In the genomic region with DNA sequence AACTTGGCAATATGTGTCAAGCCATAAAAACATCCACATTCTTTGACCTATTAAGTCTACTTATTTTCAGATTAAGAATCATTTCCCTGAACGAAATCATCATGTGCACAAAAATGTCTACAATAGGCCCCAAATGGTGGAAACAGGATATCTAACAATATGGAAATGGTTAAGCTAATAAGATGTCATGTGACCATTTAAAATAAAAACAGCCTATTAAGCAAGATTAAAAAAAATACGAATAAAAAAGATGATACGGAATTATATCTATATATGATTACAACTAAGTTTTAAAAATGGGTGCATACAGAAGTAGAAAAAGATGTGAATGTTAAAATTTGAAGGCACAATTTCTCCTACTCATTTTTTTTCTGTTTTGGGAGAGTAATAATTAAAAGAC, we compare ENCODE assay signal across 19 cellular contexts.
A peak's percentile ranks its signal among the peaks of the same experiment; 100 is the strongest.
DNase-seq lines count a peak whose midpoint lies in the region; ATAC-seq and TF ChIP-seq lines count a peak whose summit lies in the region.
"Had no signal": no experiment of that assay in that cellular context is flagged by ENCODE, and none has a peak within 500 bp of the region (broad histone marks: within the 10 kb centered on the region; RNA-seq: fewer than 3 reads in every experiment).

No MANE protein-coding gene starts in this region.

- no peaks in the 10 kb centered on the region for H4K20me1 ChIP-seq in smooth muscle cell (ENCODE audit: low read depth)
- H4K20me1 ChIP-seq: BLaER1 treated with 17β-estradiol and CSF1 and Interleukin-3, amounts not matched to agents 10 nM and 100 nM had no signal

- no peaks in the 10 kb centered on the region for H3K9me3 Mint-ChIP-seq in activated CD8-positive, alpha-beta T cell treated with anti-CD3 and anti-CD28 coated beads for 36 hours
- H3K9me3 Mint-ChIP-seq in activated CD8-positive, alpha-beta T cell treated with anti-CD3 and anti-CD28 coated beads, Interleukin-2, amount 10 ng/mL, durations not matched to agents 7 days and 5 days (ENCODE audit: insufficient read depth): no peaks in the 10 kb centered on the region
- H3K9me3 Mint-ChIP-seq: CD8-positive, alpha-beta memory T cell had no signal

- H3K27ac ChIP-seq in right lobe of liver (peak overlapping the region in 2 of 3 donors; percentile 36 to 63), smooth muscle cell (ENCODE audit: low read depth) (peak overlapping the region; percentile 53)
- H3K27ac ChIP-seq: BLaER1 treated with 17β-estradiol and CSF1 and Interleukin-3, amounts not matched to agents 10 nM and 100 nM had no signal

- H3K36me3 Mint-ChIP-seq in activated CD8-positive, alpha-beta T cell treated with anti-CD3 and anti-CD28 coated beads for 36 hours (ENCODE audit: low read depth): peaks cover 29% of the 10 kb centered on the region
- peaks cover 40% of the 10 kb centered on the region for H3K36me3 Mint-ChIP-seq in activated CD8-positive, alpha-beta T cell treated with anti-CD3 and anti-CD28 coated beads, Interleukin-2, amount 10 ng/mL, durations not matched to agents 7 days and 5 days (ENCODE audit: low read depth)

- 32% methylated on average over 3 of the region's 3 CpGs for WGBS in right lobe of liver (ENCODE audit: insufficient coverage, low coverage, low lambda C conversion rate, missing lambda C conversion rate)
- WGBS in smooth muscle cell (ENCODE audit: low lambda C conversion rate): 92% methylated on average over 3 of the region's 3 CpGs

- no peak for TF ChIP-seq CTCF in activated CD8-positive, alpha-beta T cell treated with anti-CD3 and anti-CD28 coated beads for 36 hours (IDR thresholded peaks at IDR 0.05)
- TF ChIP-seq CTCF in right lobe of liver (IDR thresholded peaks at IDR 0.05) (no peak), smooth muscle cell (IDR thresholded peaks at IDR 0.05; ENCODE audit: borderline replicate concordance, insufficient read depth, poor library complexity, severe bottlenecking) (no peak)

- no peak for ATAC-seq in activated CD8-positive, alpha-beta T cell treated with anti-CD3 and anti-CD28 coated beads for 36 hours
- no peak for ATAC-seq in activated CD8-positive, alpha-beta T cell treated with anti-CD3 and anti-CD28 coated beads, Interleukin-2, amount 10 ng/mL, durations not matched to agents 7 days and 5 days
- no peak for ATAC-seq in right lobe of liver
- ATAC-seq in SK-N-SH treated with all-trans-retinoic acid at 6 μM for 48 hours: no peak
- ATAC-seq: HCT116, PC-3 had no signal

- no peaks in the 10 kb centered on the region for H3K36me3 ChIP-seq in adipocyte (ENCODE audit: control insufficient read depth, insufficient read depth, low read length, severe bottlenecking)
- peaks cover 0 to 6% (median 0%) of the 10 kb centered on the region in 4 donors for H3K36me3 ChIP-seq in right lobe of liver
- H3K36me3 ChIP-seq in smooth muscle cell (ENCODE audit: low read depth): no peaks in the 10 kb centered on the region

- H3K27me3 ChIP-seq in adipocyte (replicated peaks; ENCODE audit: control insufficient read depth, insufficient read depth, low read length) (no peaks in the 10 kb centered on the region), right lobe of liver (no peaks in the 10 kb centered on the region), smooth muscle cell (ENCODE audit: low read depth) (no peaks in the 10 kb centered on the region)
- H3K27me3 ChIP-seq: BLaER1 treated with 17β-estradiol and CSF1 and Interleukin-3, amounts not matched to agents 10 nM and 100 nM had no signal

- H3K9me3 ChIP-seq in adipocyte (ENCODE audit: control insufficient read depth, low read length) (no peaks in the 10 kb centered on the region), right lobe of liver (no peaks in the 10 kb centered on the region), smooth muscle cell (replicated peaks; ENCODE audit: low read depth) (no peaks in the 10 kb centered on the region)

- intact Hi-C loops in activated CD8-positive, alpha-beta T cell treated with anti-CD3 and anti-CD28 coated beads for 36 hours (cut with micrococcal nuclease): loop anchor here (10.0 kb wide), 1 partner anchor 252 kb away; no protein-coding TSS in a partner anchor
- intact Hi-C loops in right lobe of liver (cut with DNase I): no loop called here

- TF ChIP-seq POLR2A in right lobe of liver (IDR thresholded peaks at IDR 0.05): no peak

- no peak overlapping the region for H3K4me3 Mint-ChIP-seq in activated CD8-positive, alpha-beta T cell treated with anti-CD3 and anti-CD28 coated beads for 36 hours
- H3K4me3 Mint-ChIP-seq in activated CD8-positive, alpha-beta T cell treated with anti-CD3 and anti-CD28 coated beads, Interleukin-2, amount 10 ng/mL, durations not matched to agents 7 days and 5 days: no peak overlapping the region
- H3K4me3 Mint-ChIP-seq: CD8-positive, alpha-beta memory T cell had no signal

- H3K27ac Mint-ChIP-seq in activated CD8-positive, alpha-beta T cell treated with anti-CD3 and anti-CD28 coated beads for 36 hours: peak overlapping the region; percentile 8
- H3K27ac Mint-ChIP-seq in activated CD8-positive, alpha-beta T cell treated with anti-CD3 and anti-CD28 coated beads, Interleukin-2, amount 10 ng/mL, durations not matched to agents 7 days and 5 days: no peak overlapping the region

- no peak for DNase-seq in activated CD8-positive, alpha-beta T cell treated with anti-CD3 and anti-CD28 coated beads for 36 hours
- DNase-seq in activated CD8-positive, alpha-beta T cell treated with anti-CD3 and anti-CD28 coated beads, Interleukin-2, amount 10 ng/mL, durations not matched to agents 7 days and 5 days: no peak
- no peak for DNase-seq in adipocyte (ENCODE audit: low read depth)
- no peak for DNase-seq in right lobe of liver
- no peak for DNase-seq in smooth muscle cell (lab: John Stamatoyannopoulos, UW; ENCODE audit: unreplicated experiment)
- no peak for DNase-seq in SKM-1 (lab: John Stamatoyannopoulos, UW; ENCODE audit: unreplicated experiment)
- no peak for DNase-seq in AG08396 (ENCODE audit: low spot score)
- DNase-seq: 8988T; CD8-positive, alpha-beta memory T cell; DMS79 treated with DMSO at 0.1 percent for 48 hours; NCI-H1092; NCI-H146; NCI-H2081; NCI-H510A; NCI-H774; PC-3 had no signal

- no peaks in the 10 kb centered on the region for H3K27me3 Mint-ChIP-seq in activated CD8-positive, alpha-beta T cell treated with anti-CD3 and anti-CD28 coated beads for 36 hours
- no peaks in the 10 kb centered on the region for H3K27me3 Mint-ChIP-seq in activated CD8-positive, alpha-beta T cell treated with anti-CD3 and anti-CD28 coated beads, Interleukin-2, amount 10 ng/mL, durations not matched to agents 7 days and 5 days (ENCODE audit: low read depth)
- H3K27me3 Mint-ChIP-seq: CD8-positive, alpha-beta memory T cell had no signal

- H3F3A ChIP-seq in smooth muscle cell (ENCODE audit: low read depth): no peaks in the 10 kb centered on the region

- H3K4me1 ChIP-seq in adipocyte (ENCODE audit: control insufficient read depth, insufficient read depth, low read length) (peaks cover 54% of the 10 kb centered on the region), right lobe of liver (peaks cover 0 to 77% (median 30%) of the 10 kb centered on the region in 4 donors), smooth muscle cell (ENCODE audit: low read depth) (peaks cover 7% of the 10 kb centered on the region)

- H3K4me3 ChIP-seq in adipocyte (ENCODE audit: low read length): peak overlapping the region; percentile 28
- H3K4me3 ChIP-seq in right lobe of liver: no peak overlapping the region
- no peak overlapping the region for H3K4me3 ChIP-seq in smooth muscle cell
- H3K4me3 ChIP-seq: BLaER1 treated with 17β-estradiol and CSF1 and Interleukin-3, amounts not matched to agents 10 nM and 100 nM had no signal

- peak overlapping the region; percentile 75 for H3K9ac ChIP-seq in adipocyte (ENCODE audit: low read length)
- no peak overlapping the region for H3K9ac ChIP-seq in smooth muscle cell (ENCODE audit: low read depth)
- H3K9ac ChIP-seq: BLaER1 treated with 17β-estradiol and CSF1 and Interleukin-3, amounts not matched to agents 10 nM and 100 nM had no signal

- peak overlapping the region; percentile 24 for H3K4me2 ChIP-seq in smooth muscle cell

- H2AFZ ChIP-seq in smooth muscle cell (ENCODE audit: low read depth): no peak overlapping the region

- POLR2A ChIA-PET in activated CD8-positive, alpha-beta T cell treated with anti-CD3 and anti-CD28 coated beads for 36 hours (lab: Charles Lee): interaction anchor here (1.5 kb wide), 1 partner anchor 10 kb away, joined by 4 read pairs; no protein-coding TSS in a partner anchor
- POLR2A ChIA-PET in activated CD8-positive, alpha-beta T cell treated with anti-CD3 and anti-CD28 coated beads, Interleukin-2, amount 10 ng/mL, durations not matched to agents 7 days and 5 days (lab: Charles Lee): no interaction called here

- CTCF ChIA-PET in activated CD8-positive, alpha-beta T cell treated with anti-CD3 and anti-CD28 coated beads for 36 hours (lab: Charles Lee): interaction anchor here (0.8 to 2.8 kb wide), 4 partner anchors 15 to 445 kb away, joined by 3 to 10 read pairs (median 3); no protein-coding TSS in a partner anchor
- CTCF ChIA-PET in activated CD8-positive, alpha-beta T cell treated with anti-CD3 and anti-CD28 coated beads, Interleukin-2, amount 10 ng/mL, durations not matched to agents 7 days and 5 days (lab: Charles Lee): interaction anchor here (1.0 to 1.2 kb wide), 3 partner anchors 9 to 419 kb away, joined by 3 to 4 read pairs (median 3); no protein-coding TSS in a partner anchor

- H3K79me2 ChIP-seq in smooth muscle cell (ENCODE audit: low read depth): no peaks in the 10 kb centered on the region

- H3K4me1 Mint-ChIP-seq in activated CD8-positive, alpha-beta T cell treated with anti-CD3 and anti-CD28 coated beads for 36 hours (ENCODE audit: low read depth): peaks cover 38% of the 10 kb centered on the region
- H3K4me1 Mint-ChIP-seq in activated CD8-positive, alpha-beta T cell treated with anti-CD3 and anti-CD28 coated beads, Interleukin-2, amount 10 ng/mL, durations not matched to agents 7 days and 5 days (ENCODE audit: low read depth): peaks cover 56% of the 10 kb centered on the region

TF ChIP-seq in SK-N-SH treated with all-trans-retinoic acid at 6 μM for 48 hours, 23 proteins besides CTCF, POLR2A, EP300 and RAD21:
- TF ChIP-seq, protein P1, sequence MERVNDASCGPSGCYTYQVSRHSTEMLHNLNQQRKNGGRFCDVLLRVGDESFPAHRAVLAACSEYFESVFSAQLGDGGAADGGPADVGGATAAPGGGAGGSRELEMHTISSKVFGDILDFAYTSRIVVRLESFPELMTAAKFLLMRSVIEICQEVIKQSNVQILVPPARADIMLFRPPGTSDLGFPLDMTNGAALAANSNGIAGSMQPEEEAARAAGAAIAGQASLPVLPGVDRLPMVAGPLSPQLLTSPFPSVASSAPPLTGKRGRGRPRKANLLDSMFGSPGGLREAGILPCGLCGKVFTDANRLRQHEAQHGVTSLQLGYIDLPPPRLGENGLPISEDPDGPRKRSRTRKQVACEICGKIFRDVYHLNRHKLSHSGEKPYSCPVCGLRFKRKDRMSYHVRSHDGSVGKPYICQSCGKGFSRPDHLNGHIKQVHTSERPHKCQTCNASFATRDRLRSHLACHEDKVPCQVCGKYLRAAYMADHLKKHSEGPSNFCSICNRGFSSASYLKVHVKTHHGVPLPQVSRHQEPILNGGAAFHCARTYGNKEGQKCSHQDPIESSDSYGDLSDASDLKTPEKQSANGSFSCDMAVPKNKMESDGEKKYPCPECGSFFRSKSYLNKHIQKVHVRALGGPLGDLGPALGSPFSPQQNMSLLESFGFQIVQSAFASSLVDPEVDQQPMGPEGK (CRISPR knock-in tag; IDR thresholded peaks at IDR 0.05; ENCODE audit: borderline replicate concordance): no peak
TF ChIP-seq in SK-N-SH treated with all-trans-retinoic acid at 6 μM for 48 hours: peak in this region for 0.
